Comparison of ENCODE assay signal across 16 cellular contexts in the genomic region with DNA sequence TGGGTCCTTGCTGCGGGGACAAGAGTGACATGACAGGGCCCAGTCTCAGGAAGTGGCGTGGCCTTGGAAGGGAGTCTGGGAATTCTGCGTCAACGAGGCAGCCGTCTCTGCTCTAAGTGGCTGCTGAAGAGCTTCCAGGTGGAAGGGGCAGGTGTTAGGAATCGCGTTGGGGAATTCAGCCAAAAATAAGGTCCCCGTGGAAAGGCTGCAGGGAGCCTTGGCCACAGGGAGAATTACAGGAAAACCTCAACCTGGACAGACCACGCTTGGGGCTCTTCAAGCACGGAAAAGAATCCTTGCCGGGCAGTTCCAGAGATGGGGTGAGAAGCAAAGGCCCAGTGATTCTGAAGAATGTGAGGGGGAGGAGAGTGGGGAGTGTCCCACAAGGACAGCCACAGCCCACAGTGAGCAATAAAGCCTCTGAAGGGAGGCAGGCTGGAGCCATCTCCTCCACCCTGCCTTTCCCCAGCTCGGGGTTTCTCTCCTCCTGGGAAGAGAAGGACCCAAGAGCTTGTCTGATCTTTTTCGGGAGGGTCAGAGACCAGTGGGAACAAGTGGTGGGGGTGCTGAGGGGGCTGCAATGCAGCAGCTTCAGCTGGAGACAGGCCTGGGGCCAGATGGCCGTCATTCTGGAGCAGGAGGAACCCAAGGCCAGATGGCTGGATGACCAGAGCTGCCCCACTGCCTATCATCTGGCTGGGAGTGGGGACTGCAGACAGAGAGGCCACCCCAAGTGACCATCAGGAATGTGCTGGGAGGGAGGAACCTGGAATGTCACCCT.
DNase-seq lines count a peak whose midpoint lies in the region; ATAC-seq and TF ChIP-seq lines count a peak whose summit lies in the region.
"Had no signal": no experiment of that assay in that cellular context is flagged by ENCODE, and none has a peak within 500 bp of the region (broad histone marks: within the 10 kb centered on the region; RNA-seq: fewer than 3 reads in every experiment).

No MANE protein-coding gene starts in this region.

- no peak for TF ChIP-seq CTCF in coronary artery (IDR thresholded peaks at IDR 0.05)
- no peak for TF ChIP-seq CTCF in nephron (IDR thresholded peaks at IDR 0.05; ENCODE audit: unreplicated experiment in 3 of 3)

- no peak for ATAC-seq in HG03354 (IDR thresholded peaks at IDR 0.05; ENCODE audit: poor library complexity, severe bottlenecking, unreplicated experiment)

- in situ Hi-C loops in Caki2 (cut with HindIII; ENCODE audit: low pct_unique_long_range_greater_than_20kb, low sequenced_read_pairs): loop anchor here (25.0 kb wide), 1 partner anchor 400 kb away; no protein-coding TSS in a partner anchor

- peak overlapping the region; percentile 14 to 41 (median 16) for H3K4me3 Mint-ChIP-seq in nephron
- H3K4me3 Mint-ChIP-seq: activated B cell treated with CpG ODN at 0.5 μM for 24 hours; activated T-cell treated with anti-CD3 and anti-CD28 coated beads, Interleukin-2, amount 50 U/mL, for 24 hours; dendritic cell treated with granulocyte-macrophage colony-stimulating factor and Interleukin-4, amounts not matched to agents 40 ng/mL and 50 ng/mL, for 4 days; immature natural killer cell had no signal

- no peak overlapping the region for H3K4me3 ChIP-seq in coronary artery
- H3K4me3 ChIP-seq: BLaER1 treated with 17β-estradiol and CSF1 and Interleukin-3, amounts not matched to agents 10 nM and 100 nM had no signal

- H3K27me3 Mint-ChIP-seq in nephron (ENCODE audit: low read depth): peaks cover 5% of the 10 kb centered on the region
- H3K27me3 Mint-ChIP-seq: activated T-cell treated with anti-CD3 and anti-CD28 coated beads, Interleukin-2, amount 50 U/mL, for 24 hours had no signal

- no peaks in the 10 kb centered on the region for H3K9me3 Mint-ChIP-seq in nephron
- H3K9me3 Mint-ChIP-seq: activated B cell treated with CpG ODN at 0.5 μM for 24 hours; activated T-cell treated with anti-CD3 and anti-CD28 coated beads, Interleukin-2, amount 50 U/mL, for 24 hours; dendritic cell treated with granulocyte-macrophage colony-stimulating factor and Interleukin-4, amounts not matched to agents 40 ng/mL and 50 ng/mL, for 4 days; immature natural killer cell; naive B cell had no signal

- H3K4me1 Mint-ChIP-seq in nephron: peaks cover 34% of the 10 kb centered on the region
- H3K4me1 Mint-ChIP-seq: activated B cell treated with CpG ODN at 0.5 μM for 24 hours, immature natural killer cell, naive B cell had no signal

- H3K27ac Mint-ChIP-seq in nephron: peak overlapping the region; percentile 58 to 96 (median 96)
- H3K27ac Mint-ChIP-seq: activated B cell treated with CpG ODN at 0.5 μM for 24 hours; activated T-cell treated with anti-CD3 and anti-CD28 coated beads, Interleukin-2, amount 50 U/mL, for 24 hours; dendritic cell treated with granulocyte-macrophage colony-stimulating factor and Interleukin-4, amounts not matched to agents 40 ng/mL and 50 ng/mL, for 4 days; immature natural killer cell; naive B cell had no signal

- POLR2A ChIA-PET in HEK293T (lab: Yijun Ruan, JAX): no interaction called here

- H3K27ac ChIP-seq in coronary artery: peak overlapping the region in 1 of 2 donors; percentile 60
- H3K27ac ChIP-seq: BLaER1 treated with 17β-estradiol and CSF1 and Interleukin-3, amounts not matched to agents 10 nM and 100 nM had no signal

- H3K36me3 Mint-ChIP-seq in nephron (ENCODE audit: low read depth): no peaks in the 10 kb centered on the region
- H3K36me3 Mint-ChIP-seq: immature natural killer cell, naive B cell had no signal

- peak; percentile 11 for DNase-seq in Caki2 (ENCODE audit: low read depth)
- DNase-seq in NCI-H1105 (lab: John Stamatoyannopoulos, UW): peak; percentile 54
- peak; percentile 68 for DNase-seq in coronary artery (ENCODE audit: low spot score)
- no peak for DNase-seq in HEK293T (ENCODE audit: extremely low spot score)
- DNase-seq in activated CD4-positive, alpha-beta T cell treated with anti-CD3 and anti-CD28 coated beads, Interleukin-2, amount 50 U/mL, for 1 hour: no peak
- no peak for DNase-seq in RKO (ENCODE audit: low spot score)
- DNase-seq: activated B cell treated with CpG ODN at 0.5 μM for 24 hours; activated T-cell treated with anti-CD3 and anti-CD28 coated beads, Interleukin-2, amount 50 U/mL, for 24 hours; amniotic stem cell; GF-D8; immature natural killer cell; naive B cell had no signal

- CTCF ChIA-PET in HEK293T (lab: Yijun Ruan, JAX): interaction anchor here (0.6 to 0.7 kb wide), 2 partner anchors 23 to 51 kb away, joined by 3 read pairs; no protein-coding TSS in a partner anchor

TF ChIP-seq in HEK293T, 16 proteins besides CTCF, POLR2A, EP300 and RAD21:
- TF ChIP-seq CTBP1 (IDR thresholded peaks at IDR 0.05; ENCODE audit: borderline replicate concordance) (no peak), BHLHE40 (IDR thresholded peaks at IDR 0.05; ENCODE audit: borderline replicate concordance) (no peak), L3MBTL2 (conservative IDR thresholded peaks at IDR 0.05) (no peak), TARDBP (IDR thresholded peaks at IDR 0.05) (no peak), LEF1 (IDR thresholded peaks at IDR 0.05; ENCODE audit: borderline replicate concordance) (no peak), NFRKB (IDR thresholded peaks at IDR 0.05) (no peak)
TF ChIP-seq in HEK293T: peak in this region for 0.

Comparison
In these comparisons a context has a peak if more than half of its experiments do, and no peak if none do; other contexts are left out.
1. DNase-seq: peak in Caki2 (single experiment), NCI-H1105 (single experiment) and coronary artery (single experiment); none in HEK293T (single experiment), activated CD4-positive, alpha-beta T cell treated with anti-CD3 and anti-CD28 coated beads, Interleukin-2, amount 50 U/mL, for 1 hour (single experiment) and RKO (single experiment).